17 cellular contexts compared by ENCODE assay signal in the genomic region with DNA sequence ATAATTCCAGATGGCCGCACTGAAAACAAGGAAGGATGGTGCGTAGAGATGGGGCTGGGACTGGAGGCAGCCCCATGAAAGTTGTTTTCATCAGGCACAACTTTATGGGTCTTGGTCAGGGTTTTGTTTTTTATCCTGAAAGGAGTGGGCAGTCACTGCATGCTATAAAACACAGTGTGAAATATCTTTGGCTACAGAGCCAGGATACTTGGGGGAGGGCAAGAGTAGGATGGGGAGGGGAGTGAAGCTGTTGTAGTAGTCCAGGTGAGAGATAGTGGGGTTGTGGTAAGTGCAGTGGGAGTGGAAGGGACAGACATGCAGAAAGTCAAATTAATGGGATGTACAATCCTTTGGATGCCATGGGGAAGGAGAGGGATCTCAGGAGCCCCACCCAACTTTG. TPM values are rescaled to one million over a fixed set of nuclear protein-coding genes. Genes with fewer than 3 reads are reported as not detected.
DNase-seq lines count a peak whose midpoint lies in the region; ATAC-seq and TF ChIP-seq lines count a peak whose summit lies in the region.
"Had no signal": no experiment of that assay in that cellular context is flagged by ENCODE, and none has a peak within 500 bp of the region (broad histone marks: within the 10 kb centered on the region; RNA-seq: fewer than 3 reads in every experiment).

No MANE protein-coding gene starts in this region.

- 67% methylated on average over 2 of the region's 2 CpGs for WGBS in smooth muscle cell (ENCODE audit: low lambda C conversion rate)

- CTCF ChIA-PET in HEK293 (lab: Yijun Ruan, JAX) (interaction anchor here (0.6 kb wide), 1 partner anchor 191 kb away, joined by 3 read pairs; no protein-coding TSS in a partner anchor), WTC11 (lab: Charles Lee) (interaction anchor here (0.6 kb wide), 1 partner anchor 44 kb away, joined by 3 read pairs; no protein-coding TSS in a partner anchor)

- H3K27me3 ChIP-seq in muscle layer of duodenum (ENCODE audit: low read depth, low read length) (no peaks in the 10 kb centered on the region), smooth muscle cell (ENCODE audit: low read depth) (no peaks in the 10 kb centered on the region), Karpas-422 (ENCODE audit: low read length) (no peaks in the 10 kb centered on the region)
- H3K27me3 ChIP-seq: BE2C, Peyer's patch had no signal

- H3K9ac ChIP-seq in smooth muscle cell (ENCODE audit: low read depth) (no peak overlapping the region), Karpas-422 (ENCODE audit: low read length) (no peak overlapping the region)

- 0 out of 2 replicates have a peak overlapping the region, but pooled peaks have one; percentile 5 for H3K27ac Mint-ChIP-seq in WTC11

- H3K9me2 ChIP-seq in Karpas-422 (replicated peaks; ENCODE audit: insufficient read depth, low read length), result no peaks in the 10 kb centered on the region

- H3K4me3 ChIP-seq in HEK293 (ENCODE audit: low read depth, low read length) (no peak overlapping the region), muscle layer of duodenum (ENCODE audit: low read depth in 1 of 2, low read length in 2 of 2) (no peak overlapping the region), smooth muscle cell (no peak overlapping the region), Karpas-422 (ENCODE audit: low read length) (no peak overlapping the region)
- H3K4me3 ChIP-seq: Peyer's patch had no signal

- H3F3A ChIP-seq in smooth muscle cell (ENCODE audit: low read depth), result peaks cover 8% of the 10 kb centered on the region

- no peak overlapping the region for H3K4me3 Mint-ChIP-seq in WTC11
- H3K4me3 Mint-ChIP-seq: CD4-positive, alpha-beta memory T cell had no signal

- H2AFZ ChIP-seq in smooth muscle cell (ENCODE audit: low read depth) (no peak overlapping the region), Karpas-422 (ENCODE audit: low read length) (no peak overlapping the region)

- H3K9me3 ChIP-seq in HEK293 (ENCODE audit: control insufficient read depth, insufficient read depth, low read depth, low read length) (no peaks in the 10 kb centered on the region), muscle layer of duodenum (ENCODE audit: control insufficient read depth in 1 of 2, low read length in 2 of 2) (no peaks in the 10 kb centered on the region), smooth muscle cell (replicated peaks; ENCODE audit: low read depth) (no peaks in the 10 kb centered on the region), Karpas-422 (ENCODE audit: low read length) (no peaks in the 10 kb centered on the region)
- H3K9me3 ChIP-seq: BE2C, Peyer's patch had no signal

- H3K9me3 Mint-ChIP-seq in WTC11, result peaks cover 12% of the 10 kb centered on the region

- H3K79me2 ChIP-seq in smooth muscle cell (ENCODE audit: low read depth), result peaks cover 18% of the 10 kb centered on the region
- H3K79me2 ChIP-seq in Karpas-422 (ENCODE audit: low read length), result peaks cover 8% of the 10 kb centered on the region

- DNase-seq in WTC11 (ENCODE audit: low spot score) (no peak), smooth muscle cell (lab: John Stamatoyannopoulos, UW; ENCODE audit: unreplicated experiment) (no peak), Karpas-422 (no peak), DMS53 (lab: John Stamatoyannopoulos, UW) (no peak), SIG-M5 (lab: John Stamatoyannopoulos, UW) (no peak)
- DNase-seq: BE2C; CD4-positive, alpha-beta memory T cell; Kasumi-1; NCI-H1105 treated with DMSO at 0.1 percent for 48 hours; NCI-H1930; NCI-H510A; Peyer's patch; SHP77 treated with DMSO at 0.1 percent for 48 hours had no signal

- H3K27ac ChIP-seq in HEK293 (ENCODE audit: extremely low read depth, low read depth, low read length) (no peak overlapping the region), muscle layer of duodenum (ENCODE audit: low read length) (peak overlapping the region; percentile 87), smooth muscle cell (ENCODE audit: low read depth) (peak overlapping the region; percentile 36), Karpas-422 (ENCODE audit: low read length) (no peak overlapping the region)

- H3K4me1 ChIP-seq in HEK293 (ENCODE audit: control insufficient read depth, insufficient read depth, low read length) (no peaks in the 10 kb centered on the region), muscle layer of duodenum (ENCODE audit: control insufficient read depth in 1 of 2, insufficient read depth in 2 of 2, low read length in 2 of 2) (peaks cover 0 to 9% of the 10 kb centered on the region in 2 donors), smooth muscle cell (ENCODE audit: low read depth) (peaks cover 7% of the 10 kb centered on the region), Karpas-422 (ENCODE audit: low read length) (no peaks in the 10 kb centered on the region)
- H3K4me1 ChIP-seq: BE2C had no signal

- peaks cover 47% of the 10 kb centered on the region for H4K20me1 ChIP-seq in smooth muscle cell (ENCODE audit: low read depth)
- no peaks in the 10 kb centered on the region for H4K20me1 ChIP-seq in Karpas-422 (ENCODE audit: insufficient read depth, low read depth, low read length)

- H3K36me3 Mint-ChIP-seq in WTC11, result peaks cover 23% of the 10 kb centered on the region

- H3K4me2 ChIP-seq in smooth muscle cell, result peak overlapping the region; percentile 36
- no peak overlapping the region for H3K4me2 ChIP-seq in Karpas-422 (ENCODE audit: low read depth, low read length, poor library complexity, severe bottlenecking)

- H3K36me3 ChIP-seq in HEK293 (ENCODE audit: control insufficient read depth in 2 of 2, insufficient read depth in 1 of 2, low read length in 2 of 2) (peaks cover 0 to 18% of the 10 kb centered on the region in 2 experiments; a peak in 1 of 3 replicates), muscle layer of duodenum (ENCODE audit: control insufficient read depth in 1 of 2, insufficient read depth in 2 of 2, low read length in 2 of 2) (peaks cover 14 to 16% of the 10 kb centered on the region in 2 donors), smooth muscle cell (ENCODE audit: low read depth) (no peaks in the 10 kb centered on the region), Karpas-422 (ENCODE audit: insufficient read depth, low read length) (no peaks in the 10 kb centered on the region)
- H3K36me3 ChIP-seq: BE2C had no signal

- ATAC-seq in WTC11, result no peak

- 0 out of 2 replicates have a peak, but pooled peaks cover 4% of the 10 kb centered on the region for H3K4me1 Mint-ChIP-seq in WTC11

- no peaks in the 10 kb centered on the region for H3K27me3 Mint-ChIP-seq in WTC11 (ENCODE audit: low read depth)
- H3K27me3 Mint-ChIP-seq: CD4-positive, alpha-beta memory T cell had no signal

- TF ChIP-seq CTCF in HEK293 (tag by site-specific recombination; IDR thresholded peaks at IDR 0.05) (no peak), WTC11 (IDR thresholded peaks at IDR 0.05) (no peak), smooth muscle cell (IDR thresholded peaks at IDR 0.05; ENCODE audit: borderline replicate concordance, insufficient read depth, poor library complexity, severe bottlenecking) (no peak)

- POLR2A ChIA-PET in HEK293 (lab: Yijun Ruan, JAX) (no interaction called here), WTC11 (lab: Charles Lee) (no interaction called here)

TF ChIP-seq in HEK293, 187 proteins besides CTCF, POLR2A, EP300 and RAD21:
- peak; percentile 50; the same call in 1 of the 2 replicates for TF ChIP-seq EGR2 (tag by site-specific recombination; IDR thresholded peaks at IDR 0.05; ENCODE audit: low read depth)
- peak; percentile 64 for TF ChIP-seq ZFHX2 (tag by site-specific recombination; conservative IDR thresholded peaks at IDR 0.05)
- TF ChIP-seq ZNF843 (tag by site-specific recombination; IDR thresholded peaks at IDR 0.05), result no peak

TF ChIP-seq in WTC11, 78 proteins besides CTCF, POLR2A, EP300 and RAD21 (continues in another document):
- no peak for TF ChIP-seq GABPB1 (CRISPR knock-in tag; IDR thresholded peaks at IDR 0.05)
- TF ChIP-seq IRF1 (CRISPR knock-in tag; IDR thresholded peaks at IDR 0.05), result no peak
- TF ChIP-seq ELF4 (CRISPR knock-in tag; IDR thresholded peaks at IDR 0.05; ENCODE audit: low read depth), result no peak
- TF ChIP-seq CREB1 (CRISPR knock-in tag; IDR thresholded peaks at IDR 0.05), result no peak
- TF ChIP-seq, protein P1, sequence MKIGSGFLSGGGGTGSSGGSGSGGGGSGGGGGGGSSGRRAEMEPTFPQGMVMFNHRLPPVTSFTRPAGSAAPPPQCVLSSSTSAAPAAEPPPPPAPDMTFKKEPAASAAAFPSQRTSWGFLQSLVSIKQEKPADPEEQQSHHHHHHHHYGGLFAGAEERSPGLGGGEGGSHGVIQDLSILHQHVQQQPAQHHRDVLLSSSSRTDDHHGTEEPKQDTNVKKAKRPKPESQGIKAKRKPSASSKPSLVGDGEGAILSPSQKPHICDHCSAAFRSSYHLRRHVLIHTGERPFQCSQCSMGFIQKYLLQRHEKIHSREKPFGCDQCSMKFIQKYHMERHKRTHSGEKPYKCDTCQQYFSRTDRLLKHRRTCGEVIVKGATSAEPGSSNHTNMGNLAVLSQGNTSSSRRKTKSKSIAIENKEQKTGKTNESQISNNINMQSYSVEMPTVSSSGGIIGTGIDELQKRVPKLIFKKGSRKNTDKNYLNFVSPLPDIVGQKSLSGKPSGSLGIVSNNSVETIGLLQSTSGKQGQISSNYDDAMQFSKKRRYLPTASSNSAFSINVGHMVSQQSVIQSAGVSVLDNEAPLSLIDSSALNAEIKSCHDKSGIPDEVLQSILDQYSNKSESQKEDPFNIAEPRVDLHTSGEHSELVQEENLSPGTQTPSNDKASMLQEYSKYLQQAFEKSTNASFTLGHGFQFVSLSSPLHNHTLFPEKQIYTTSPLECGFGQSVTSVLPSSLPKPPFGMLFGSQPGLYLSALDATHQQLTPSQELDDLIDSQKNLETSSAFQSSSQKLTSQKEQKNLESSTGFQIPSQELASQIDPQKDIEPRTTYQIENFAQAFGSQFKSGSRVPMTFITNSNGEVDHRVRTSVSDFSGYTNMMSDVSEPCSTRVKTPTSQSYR (CRISPR knock-in tag; IDR thresholded peaks at IDR 0.05), result no peak

RNA-seq across cellular contexts. Expression of gene PTTG2, which starts 56.5 kb away (rescaled TPM):
- total RNA-seq in WTC11 (2021) (0.35 TPM in 1 of 3 replicates, not detected in the others), smooth muscle cell (not detected in 2 replicates)
- polyA plus RNA-seq in smooth muscle cell, result not detected in 2 replicates
- total RNA-seq in Karpas-422 (2014; rRNA removed; shearing (Covaris generic); ENCODE audit: low replicate concordance), result 6.8 TPM in 1 of 2 replicates, not detected in the other
- total RNA-seq: H1 had no signal
- polyA plus RNA-seq: AG04450; CD4-positive, alpha-beta memory T cell; H1 had no signal

Comparison
In these comparisons a context has a peak if more than half of its experiments do, and no peak if none do; other contexts are left out.
1. H3K27ac ChIP-seq: peak in muscle layer of duodenum (single experiment) and smooth muscle cell (single experiment); none in HEK293 (single experiment) and Karpas-422 (single experiment).